2 cellular contexts compared by ENCODE assay signal in genomic region chr1:27335506-27336422, GRCh38.
A peak's percentile ranks its signal among the peaks of the same experiment; 100 is the strongest.
TF ChIP-seq lines count a peak whose summit lies in the region.

No MANE protein-coding gene starts in this region.

TF ChIP-seq in GM12891, 5 proteins besides CTCF, POLR2A, EP300 and RAD21:
- TF ChIP-seq POLR2AphosphoS5 (IDR thresholded peaks at IDR 0.05; ENCODE audit: low read depth, low read length) (0 out of 2 replicates have a peak, but pooled peaks have one; percentile 14), PAX5 (IDR thresholded peaks at IDR 0.05; ENCODE audit: insufficient read depth, low read length, severe bottlenecking) (no peak), SPI1 (IDR thresholded peaks at IDR 0.05; ENCODE audit: low read depth, low read length) (no peak), TAF1 (IDR thresholded peaks at IDR 0.05; ENCODE audit: low read depth, low read length) (no peak), POU2F2 (IDR thresholded peaks at IDR 0.05; ENCODE audit: low read depth, low read length) (no peak)

TF ChIP-seq in HEK293T, 16 proteins besides CTCF, POLR2A, EP300 and RAD21:
- no peak for TF ChIP-seq ZNF384 (IDR thresholded peaks at IDR 0.05)
- no peak for TF ChIP-seq TARDBP (IDR thresholded peaks at IDR 0.05)
- no peak for TF ChIP-seq FOXA1 (IDR thresholded peaks at IDR 0.05)
- no peak for TF ChIP-seq HDGF (IDR thresholded peaks at IDR 0.05; ENCODE audit: borderline replicate concordance)
- no peak for TF ChIP-seq SUZ12 (IDR thresholded peaks at IDR 0.05)
- no peak for TF ChIP-seq ARNT (IDR thresholded peaks at IDR 0.05)
- no peak for TF ChIP-seq PKNOX1 (IDR thresholded peaks at IDR 0.05)
- TF ChIP-seq FOXK2 (IDR thresholded peaks at IDR 0.05), result no peak
- TF ChIP-seq SP1 (IDR thresholded peaks at IDR 0.05), result no peak
- no peak for TF ChIP-seq NFRKB (IDR thresholded peaks at IDR 0.05)
- TF ChIP-seq L3MBTL2 (conservative IDR thresholded peaks at IDR 0.05), result no peak
- TF ChIP-seq BHLHE40 (IDR thresholded peaks at IDR 0.05; ENCODE audit: borderline replicate concordance), result no peak
- no peak for TF ChIP-seq FOXM1 (IDR thresholded peaks at IDR 0.05; ENCODE audit: borderline replicate concordance)
- no peak for TF ChIP-seq ELF4 (IDR thresholded peaks at IDR 0.05)
- no peak for TF ChIP-seq CTBP1 (IDR thresholded peaks at IDR 0.05; ENCODE audit: borderline replicate concordance)
- TF ChIP-seq LEF1 (IDR thresholded peaks at IDR 0.05; ENCODE audit: borderline replicate concordance), result no peak
